ENCODE assay signal across 8 cellular contexts in genomic region chrX:67555578-67556203, GRCh38. TPM values are rescaled to one million over a fixed set of nuclear protein-coding genes. Genes with fewer than 3 reads are reported as not detected.
A peak's percentile ranks its signal among the peaks of the same experiment; 100 is the strongest.
DNase-seq lines count a peak whose midpoint lies in the region; ATAC-seq and TF ChIP-seq lines count a peak whose summit lies in the region.

No MANE protein-coding gene starts in this region.

- no peaks in the 10 kb centered on the region for H3K79me1 ChIP-seq in mesenchymal stem cell (replicated peaks; ENCODE audit: low read length, poor library complexity, severe bottlenecking)

- H3K9ac ChIP-seq in mesenchymal stem cell (ENCODE audit: low read length), result no peak overlapping the region

- H3K4me2 ChIP-seq in mesenchymal stem cell (ENCODE audit: low read length, poor library complexity, severe bottlenecking), result no peak overlapping the region

- no peak overlapping the region for H3K4me3 ChIP-seq in mesenchymal stem cell (ENCODE audit: insufficient read depth in 1 of 2, low read depth in 1 of 2, low read length in 2 of 2)

- no peaks in the 10 kb centered on the region for H3K27me3 ChIP-seq in mesenchymal stem cell (ENCODE audit: control insufficient read depth in 1 of 2, insufficient read depth in 1 of 2, low read length in 2 of 2)

- no peak overlapping the region for H3K4me3 Mint-ChIP-seq in stimulated activated naive CD8-positive, alpha-beta T cell treated with anti-CD3 and anti-CD28 coated beads, Interleukin-15, amount 100 ng/mL, for 72 hours
- H3K4me3 Mint-ChIP-seq in MCF 10A (ENCODE audit: unreplicated experiment), result no peak overlapping the region

- H3K23ac ChIP-seq in mesenchymal stem cell (ENCODE audit: low read length in 2 of 2), result no peak overlapping the region

- H4K8ac ChIP-seq in mesenchymal stem cell (ENCODE audit: low read length), result no peak overlapping the region

- no peak overlapping the region for H2AFZ ChIP-seq in mesenchymal stem cell (ENCODE audit: low read depth, low read length)

- 0% methylated on average over 3 of the region's 7 CpGs for WGBS in mesenchymal stem cell

- POLR2A ChIA-PET in MCF 10A (lab: Yijun Ruan, JAX), result no interaction called here

- H3K4me1 ChIP-seq in mesenchymal stem cell (ENCODE audit: control insufficient read depth, insufficient read depth, low read depth, low read length), result no peaks in the 10 kb centered on the region

- H2BK120ac ChIP-seq in mesenchymal stem cell (ENCODE audit: low read depth, low read length), result no peak overlapping the region

- no peak overlapping the region for H3K27ac Mint-ChIP-seq in stimulated activated naive CD8-positive, alpha-beta T cell treated with anti-CD3 and anti-CD28 coated beads, Interleukin-15, amount 100 ng/mL, for 72 hours
- H3K27ac Mint-ChIP-seq in MCF 10A (ENCODE audit: low read depth, unreplicated experiment), result no peak overlapping the region

- DNase-seq in stimulated activated naive CD8-positive, alpha-beta T cell treated with anti-CD3 and anti-CD28 coated beads, Interleukin-15, Interleukin-2, amounts not matched to agents 100 U/mL and 50 U/mL, for 24 hours, result peak; percentile 4
- DNase-seq in stimulated activated naive CD8-positive, alpha-beta T cell treated with anti-CD3 and anti-CD28 coated beads, Interleukin-15, amount 100 ng/mL, for 72 hours, result no peak
- DNase-seq in KBM-7 (peak; percentile 62), MCF 10A (ENCODE audit: unreplicated experiment) (peak; percentile 58), mesenchymal stem cell (peak; percentile 44), mesenteric fat pad (ENCODE audit: low spot score) (no peak), DMS153 (lab: John Stamatoyannopoulos, UW) (no peak)

- H3K9me3 Mint-ChIP-seq in stimulated activated naive CD8-positive, alpha-beta T cell treated with anti-CD3 and anti-CD28 coated beads, Interleukin-15, amount 100 ng/mL, for 72 hours, result peaks cover 4 to 8% of the 10 kb centered on the region in 2 donors
- H3K9me3 Mint-ChIP-seq in MCF 10A (ENCODE audit: unreplicated experiment), result peaks cover 5% of the 10 kb centered on the region

- intact Hi-C loops in MCF 10A (cut with micrococcal nuclease), result loop anchor here (2.0 to 10.0 kb wide), 3 partner anchors 169 to 592 kb away; no protein-coding TSS in a partner anchor

- ATAC-seq in stimulated activated naive CD8-positive, alpha-beta T cell treated with anti-CD3 and anti-CD28 coated beads, Interleukin-15, Interleukin-2, amounts not matched to agents 100 U/mL and 50 U/mL, for 24 hours, result no peak
- ATAC-seq in stimulated activated naive CD8-positive, alpha-beta T cell treated with anti-CD3 and anti-CD28 coated beads, Interleukin-15, amount 100 ng/mL, for 72 hours, result no peak
- ATAC-seq in HG03457 (IDR thresholded peaks at IDR 0.05; ENCODE audit: unreplicated experiment), result no peak

- H3K27me3 Mint-ChIP-seq in stimulated activated naive CD8-positive, alpha-beta T cell treated with anti-CD3 and anti-CD28 coated beads, Interleukin-15, amount 100 ng/mL, for 72 hours, result no peaks in the 10 kb centered on the region
- no peaks in the 10 kb centered on the region for H3K27me3 Mint-ChIP-seq in MCF 10A (ENCODE audit: insufficient read depth, unreplicated experiment)

- H3K14ac ChIP-seq in mesenchymal stem cell (ENCODE audit: low read length in 2 of 2), result no peak overlapping the region

- H3K18ac ChIP-seq in mesenchymal stem cell (ENCODE audit: low read depth in 1 of 2, low read length in 2 of 2), result no peak overlapping the region

- H3K36me3 ChIP-seq in mesenchymal stem cell (ENCODE audit: control insufficient read depth in 1 of 2, insufficient read depth in 2 of 2, low read depth in 1 of 2, low read length in 2 of 2), result no peaks in the 10 kb centered on the region

- H2BK12ac ChIP-seq in mesenchymal stem cell (ENCODE audit: low read length in 2 of 2), result no peak overlapping the region

- no peak overlapping the region for H2AK5ac ChIP-seq in mesenchymal stem cell (ENCODE audit: low read length, severe bottlenecking)

- no peak overlapping the region for H3K4ac ChIP-seq in mesenchymal stem cell (ENCODE audit: low read depth in 1 of 2, low read length in 2 of 2)

- no peak overlapping the region for H2BK15ac ChIP-seq in mesenchymal stem cell (ENCODE audit: low read depth, poor library complexity, severe bottlenecking)

- no peaks in the 10 kb centered on the region for H3K9me3 ChIP-seq in mesenchymal stem cell (ENCODE audit: control insufficient read depth, low read length)

- H2BK5ac ChIP-seq in mesenchymal stem cell (ENCODE audit: low read depth, low read length, poor library complexity, severe bottlenecking), result no peak overlapping the region

- peak; percentile 66 for TF ChIP-seq CTCF in MCF 10A (IDR thresholded peaks at IDR 0.05; ENCODE audit: unreplicated experiment)

- CTCF ChIA-PET in MCF 10A (lab: Yijun Ruan, JAX), result interaction anchor here (0.5 to 2.1 kb wide), 12 partner anchors 12 to 1235 kb away, joined by 3 to 9 read pairs (median 3); no protein-coding TSS in a partner anchor

- BruUV-seq in MCF 10A (replicated peaks; lab: Mats Ljungman, UMichigan), result no TSS peak

- in situ Hi-C loops in KBM-7 (cut with MboI; ENCODE audit: low pct_unique_long_range_greater_than_20kb, low sequenced_read_pairs), result no loop called here

- no peaks in the 10 kb centered on the region for H3K4me1 Mint-ChIP-seq in stimulated activated naive CD8-positive, alpha-beta T cell treated with anti-CD3 and anti-CD28 coated beads, Interleukin-15, amount 100 ng/mL, for 72 hours
- H3K4me1 Mint-ChIP-seq in MCF 10A (ENCODE audit: insufficient read depth, unreplicated experiment), result no peaks in the 10 kb centered on the region

- no peak overlapping the region for H4K91ac ChIP-seq in mesenchymal stem cell (ENCODE audit: low read length)

- no peaks in the 10 kb centered on the region for H3K36me3 Mint-ChIP-seq in MCF 10A (ENCODE audit: insufficient read depth, unreplicated experiment)

- H3K27ac ChIP-seq in mesenchymal stem cell (ENCODE audit: low read length, poor library complexity, severe bottlenecking), result no peak overlapping the region

RNA-seq across cellular contexts. Expression of gene AR, which starts 11.9 kb away (rescaled TPM):
- total RNA-seq in MCF 10A (2022) (not detected in 2 replicates), mesenteric fat pad (19.3 TPM)
- polyA plus RNA-seq in mesenchymal stem cell (2013, experiment 1 of 2), result 7.1 TPM
- polyA plus RNA-seq in mesenchymal stem cell (2013, experiment 2 of 2), result 7.4 TPM

Comparison
In these comparisons a context has a peak if more than half of its experiments do, and no peak if none do; other contexts are left out.
1. DNase-seq: peak in stimulated activated naive CD8-positive, alpha-beta T cell treated with anti-CD3 and anti-CD28 coated beads, Interleukin-15, Interleukin-2, amounts not matched to agents 100 U/mL and 50 U/mL, for 24 hours (single experiment), KBM-7 (single experiment), MCF 10A (single experiment) and mesenchymal stem cell (single experiment); none in stimulated activated naive CD8-positive, alpha-beta T cell treated with anti-CD3 and anti-CD28 coated beads, Interleukin-15, amount 100 ng/mL, for 72 hours (0 of 2), mesenteric fat pad (single experiment) and DMS153 (single experiment).
2. RNA of gene AR, which starts 11.9 kb away (total RNA-seq): 19.3 TPM in mesenteric fat pad (single experiment); not detected in MCF 10A; every median in the first group is over 10 times any median in the second.